1 cellular context compared by ENCODE assay signal in the genomic region with DNA sequence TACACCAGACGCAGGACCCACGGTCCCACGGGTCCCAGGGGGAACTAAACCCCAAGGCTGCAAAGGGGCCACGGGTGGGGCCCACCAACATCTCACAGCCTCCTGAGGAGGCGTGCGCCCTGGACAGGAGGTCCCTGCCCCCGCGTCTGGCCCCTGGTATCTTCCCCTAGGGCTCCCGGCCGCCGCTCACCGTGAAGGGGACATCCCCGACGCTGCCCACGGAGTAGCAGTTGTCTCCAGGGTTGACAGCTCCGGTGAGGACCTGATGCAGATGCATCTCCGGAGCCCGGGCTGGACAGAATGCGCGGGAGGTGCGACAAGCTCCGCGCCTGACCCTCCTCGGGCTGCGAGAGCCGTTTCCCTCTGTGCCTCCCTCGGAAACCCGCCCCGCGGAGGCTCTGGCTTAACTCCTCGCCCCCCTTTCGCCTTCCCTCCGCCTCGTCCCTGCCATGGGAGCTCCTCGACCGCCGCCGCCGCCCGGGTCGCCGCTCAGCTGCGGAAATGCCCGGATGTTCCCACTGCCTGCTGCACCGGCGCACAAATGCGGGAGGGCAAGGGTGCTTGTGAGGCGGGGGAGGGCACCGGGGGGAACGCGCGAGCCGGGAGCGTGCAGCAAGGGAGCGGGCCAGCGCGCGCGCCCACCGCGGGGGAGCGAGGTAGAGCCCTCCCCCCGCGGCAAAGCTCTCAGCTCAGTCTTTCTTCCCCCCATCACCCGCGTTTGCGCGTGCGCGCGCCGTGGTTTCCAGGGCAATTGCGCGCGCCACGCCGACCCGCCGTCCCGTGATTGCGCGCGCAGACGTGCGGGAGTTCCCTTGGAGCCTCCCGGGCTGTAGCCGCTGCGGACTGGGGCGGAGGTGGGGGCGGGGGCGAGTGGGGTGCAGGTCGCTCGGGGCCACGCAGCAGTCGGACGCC.
TF ChIP-seq lines count a peak whose summit lies in the region.

A gene with protein sequence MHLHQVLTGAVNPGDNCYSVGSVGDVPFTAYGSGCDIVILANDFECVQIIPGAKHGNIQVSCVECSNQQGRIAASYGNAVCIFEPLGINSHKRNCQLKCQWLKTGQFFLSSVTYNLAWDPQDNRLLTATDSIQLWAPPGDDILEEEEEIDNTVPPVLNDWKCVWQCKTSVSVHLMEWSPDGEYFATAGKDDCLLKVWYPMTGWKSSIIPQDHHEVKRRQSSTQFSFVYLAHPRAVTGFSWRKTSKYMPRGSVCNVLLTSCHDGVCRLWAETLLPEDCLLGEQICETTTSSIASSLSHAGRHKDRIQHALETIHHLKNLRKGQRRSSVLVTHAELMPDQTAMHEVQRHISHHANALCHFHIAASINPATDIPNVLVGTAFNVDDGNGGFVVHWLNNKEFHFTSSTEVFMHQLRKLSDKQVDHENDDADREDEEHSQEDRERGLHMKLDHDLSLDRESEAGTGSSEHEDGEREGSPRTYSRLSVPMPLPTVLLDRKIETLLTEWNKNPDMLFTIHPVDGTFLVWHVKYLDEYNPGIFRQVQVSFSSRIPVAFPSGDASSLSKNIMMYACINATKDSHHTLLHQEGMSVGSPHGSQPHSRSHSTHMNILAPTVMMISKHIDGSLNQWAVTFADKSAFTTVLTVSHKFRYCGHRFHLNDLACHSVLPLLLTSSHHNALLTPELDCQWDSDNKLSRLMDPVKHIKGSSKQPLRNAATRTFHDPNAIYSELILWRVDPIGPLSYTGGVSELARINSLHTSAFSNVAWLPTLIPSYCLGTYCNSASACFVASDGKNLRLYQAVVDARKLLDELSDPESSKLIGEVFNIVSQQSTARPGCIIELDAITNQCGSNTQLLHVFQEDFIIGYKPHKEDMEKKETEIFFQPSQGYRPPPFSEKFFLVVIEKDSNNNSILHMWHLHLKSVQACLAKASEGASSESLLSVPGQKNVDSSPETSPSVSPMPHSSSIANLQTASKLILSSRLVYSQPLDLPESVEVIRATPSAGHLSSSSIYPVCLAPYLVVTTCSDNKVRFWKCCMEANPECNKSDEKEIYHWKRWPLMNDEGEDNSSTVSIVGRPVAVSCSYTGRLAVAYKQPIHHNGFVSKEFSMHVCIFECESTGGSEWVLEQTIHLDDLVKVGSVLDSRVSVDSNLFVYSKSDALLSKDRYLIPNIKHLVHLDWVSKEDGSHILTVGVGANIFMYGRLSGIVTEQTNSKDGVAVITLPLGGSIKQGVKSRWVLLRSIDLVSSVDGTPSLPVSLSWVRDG (N-terminal part only) (minus strand): TSS at position 503 of the 912 bp plus-strand sequence. CDS start 226 bp downstream, at position 277.

TF ChIP-seq in HepG2, 621 proteins besides CTCF, POLR2A, EP300 and RAD21 (continued from another document):
- TF ChIP-seq, protein P1, sequence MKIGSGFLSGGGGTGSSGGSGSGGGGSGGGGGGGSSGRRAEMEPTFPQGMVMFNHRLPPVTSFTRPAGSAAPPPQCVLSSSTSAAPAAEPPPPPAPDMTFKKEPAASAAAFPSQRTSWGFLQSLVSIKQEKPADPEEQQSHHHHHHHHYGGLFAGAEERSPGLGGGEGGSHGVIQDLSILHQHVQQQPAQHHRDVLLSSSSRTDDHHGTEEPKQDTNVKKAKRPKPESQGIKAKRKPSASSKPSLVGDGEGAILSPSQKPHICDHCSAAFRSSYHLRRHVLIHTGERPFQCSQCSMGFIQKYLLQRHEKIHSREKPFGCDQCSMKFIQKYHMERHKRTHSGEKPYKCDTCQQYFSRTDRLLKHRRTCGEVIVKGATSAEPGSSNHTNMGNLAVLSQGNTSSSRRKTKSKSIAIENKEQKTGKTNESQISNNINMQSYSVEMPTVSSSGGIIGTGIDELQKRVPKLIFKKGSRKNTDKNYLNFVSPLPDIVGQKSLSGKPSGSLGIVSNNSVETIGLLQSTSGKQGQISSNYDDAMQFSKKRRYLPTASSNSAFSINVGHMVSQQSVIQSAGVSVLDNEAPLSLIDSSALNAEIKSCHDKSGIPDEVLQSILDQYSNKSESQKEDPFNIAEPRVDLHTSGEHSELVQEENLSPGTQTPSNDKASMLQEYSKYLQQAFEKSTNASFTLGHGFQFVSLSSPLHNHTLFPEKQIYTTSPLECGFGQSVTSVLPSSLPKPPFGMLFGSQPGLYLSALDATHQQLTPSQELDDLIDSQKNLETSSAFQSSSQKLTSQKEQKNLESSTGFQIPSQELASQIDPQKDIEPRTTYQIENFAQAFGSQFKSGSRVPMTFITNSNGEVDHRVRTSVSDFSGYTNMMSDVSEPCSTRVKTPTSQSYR (CRISPR knock-in tag; IDR thresholded peaks at IDR 0.05; ENCODE audit: borderline replicate concordance) = no peak; the same call in 1 of the 2 replicates
- TF ChIP-seq ZNF350 (CRISPR knock-in tag; IDR thresholded peaks at IDR 0.05; ENCODE audit: borderline replicate concordance, low read depth) = peak; percentile 16; the same call in 1 of the 2 replicates
- TF ChIP-seq MXI1 (IDR thresholded peaks at IDR 0.05; ENCODE audit: borderline replicate concordance, low read depth, low read length) = 0 out of 3 replicates have a peak, but pooled peaks have one; percentile 15
- peak; percentile 15; the same call in 1 of the 2 replicates for TF ChIP-seq ZZZ3 (CRISPR knock-in tag; IDR thresholded peaks at IDR 0.05; ENCODE audit: borderline replicate concordance)
